1 cellular context compared by ENCODE assay signal in genomic region chr11:6475936-6476335, GRCh38.
TF ChIP-seq lines count a peak whose summit lies in the region.

No MANE protein-coding gene starts in this region.

TF ChIP-seq in HCT116, 20 proteins besides CTCF, POLR2A, EP300 and RAD21 (continued from another document):
- TF ChIP-seq EGR1 (IDR thresholded peaks at IDR 0.05; ENCODE audit: low read depth) (no peak), JUND (IDR thresholded peaks at IDR 0.05) (no peak)
